In genomic region chr12:7970475-7971252, GRCh38 we compare ENCODE assay signal across 8 cellular contexts. TPM values are rescaled to one million over a fixed set of nuclear protein-coding genes. Genes with fewer than 3 reads are reported as not detected.
DNase-seq lines count a peak whose midpoint lies in the region; ATAC-seq and TF ChIP-seq lines count a peak whose summit lies in the region.

No MANE protein-coding gene starts in this region.

- DNase-seq in DMS53 (lab: John Stamatoyannopoulos, UW) (peak; percentile 76), IMR-90 (peak; percentile 94), SIG-M5 (lab: John Stamatoyannopoulos, UW) (peak; percentile 23), foreskin melanocyte (peak; percentile 97), non-pigmented ciliary epithelial cell (ENCODE audit: low read depth) (peak; percentile 67), substantia nigra (lab: John Stamatoyannopoulos, UW) (peak in 47 of 49 donors; percentile 6 to 91 (median 44))
- DNase-seq in activated naive CD4-positive, alpha-beta T cell (lab: John Stamatoyannopoulos, UW), result peak; percentile 57 to 78 (median 64)

- H4K8ac ChIP-seq in IMR-90 (ENCODE audit: low read depth in 2 of 2, low read length in 2 of 2), result peak overlapping the region; percentile 93 to 94

- ATAC-seq in GM21526 (IDR thresholded peaks at IDR 0.05; ENCODE audit: low FRiP score, unreplicated experiment) (peak; percentile 91), IMR-90 (ENCODE audit: low read depth) (peak; percentile 97)

- POLR2A ChIA-PET in IMR-90 (lab: Charles Lee; ENCODE audit: unreplicated experiment), result interaction anchor here (0.5 to 0.6 kb wide), 2 partner anchors 34 to 94 kb away, joined by 3 to 7 read pairs; no protein-coding TSS in a partner anchor

- WGBS in IMR-90 (ENCODE audit: extremely low coverage in 2 of 2, insufficient read length in 1 of 2), 2 experiments, result 1% methylated on average over 11 of the region's 49 CpGs; no CpG with 5 or more reads in 1 of the 2 experiments

- peaks cover 6% of the 10 kb centered on the region for H3K4me1 ChIP-seq in IMR-90 (ENCODE audit: control insufficient read depth, insufficient read depth, low read length)

- peak overlapping the region; percentile 96 for H3K18ac ChIP-seq in IMR-90 (ENCODE audit: low read depth, low read length)

- no peaks in the 10 kb centered on the region for H4K20me1 ChIP-seq in IMR-90 (ENCODE audit: insufficient read depth, low read length)

- peak overlapping the region; percentile 91 for H3K14ac ChIP-seq in IMR-90 (replicated peaks; ENCODE audit: low read depth, low read length)

- H3K79me1 ChIP-seq in IMR-90 (ENCODE audit: low read depth in 1 of 2, low read length in 2 of 2), result peaks cover 8% of the 10 kb centered on the region in 2 experiments; a peak in 3 of 4 replicates

- H3K9me3 ChIP-seq in IMR-90 (ENCODE audit: control insufficient read depth, insufficient read depth, low read length), result no peaks in the 10 kb centered on the region

- H2BK5ac ChIP-seq in IMR-90 (ENCODE audit: low read depth, low read length, poor library complexity, severe bottlenecking), result peak overlapping the region; percentile 96

- peak overlapping the region; percentile 99 for H2AK5ac ChIP-seq in IMR-90 (ENCODE audit: low read depth, low read length)

- CTCF ChIA-PET in IMR-90 (lab: Yijun Ruan, JAX), result interaction anchor here (1.6 to 2.0 kb wide), 2 partner anchors 9 to 37 kb away, joined by 5 to 6 read pairs; no protein-coding TSS in a partner anchor

- H2BK20ac ChIP-seq in IMR-90 (ENCODE audit: low read depth, low read length), result peak overlapping the region; percentile 86

- intact Hi-C loops in IMR-90 (cut with micrococcal nuclease), result loop anchor here (1.0 to 5.0 kb wide), 5 partner anchors 24 to 727 kb away; partner anchors contain the start of genes RIMKLB and SLC2A3

- TF ChIP-seq POLR2A in IMR-90 (IDR thresholded peaks at IDR 0.05; ENCODE audit: low read depth, low read length), result peak; percentile 72

- BruUV-seq in IMR-90 (replicated peaks; lab: Mats Ljungman, UMichigan), result no TSS peak

- H3K4me3 ChIP-seq in IMR-90 (ENCODE audit: insufficient read depth, low read depth, low read length), result peak overlapping the region; percentile 42

- H3K4ac ChIP-seq in IMR-90 (ENCODE audit: low read depth, low read length), result peak overlapping the region; percentile 97

- H3K36me3 ChIP-seq in IMR-90 (ENCODE audit: control insufficient read depth, insufficient read depth, low read length), result no peaks in the 10 kb centered on the region

- H2AFZ ChIP-seq in IMR-90 (replicated peaks; ENCODE audit: low read length, poor library complexity), result peak overlapping the region; percentile 92

- in situ Hi-C loops in IMR-90 (cut with MboI; ENCODE audit: low sequenced_read_pairs), result no loop called here

- H3K27ac ChIP-seq in IMR-90 (ENCODE audit: insufficient read depth, low read length), result peak overlapping the region; percentile 96
- H3K27ac ChIP-seq in substantia nigra (ENCODE audit: low read depth, low read length, poor library complexity, severe bottlenecking), result peak overlapping the region; percentile 10

- peak overlapping the region; percentile 94 for H4K91ac ChIP-seq in IMR-90 (ENCODE audit: insufficient read depth, low read depth, low read length)

- peak overlapping the region; percentile 98 for H3K23ac ChIP-seq in IMR-90 (ENCODE audit: low read depth, low read length)

- H3K9ac ChIP-seq in IMR-90 (ENCODE audit: low read depth, low read length), result peak overlapping the region; percentile 88

- peak overlapping the region; percentile 96 for H2AK9ac ChIP-seq in IMR-90 (replicated peaks; ENCODE audit: low read depth, low read length, poor library complexity)

- TF ChIP-seq RAD21 in IMR-90 (IDR thresholded peaks at IDR 0.05; ENCODE audit: low read length), result peak; percentile 22

- peak overlapping the region; percentile 91 for H2BK120ac ChIP-seq in IMR-90 (ENCODE audit: low read depth, low read length)

- H3K56ac ChIP-seq in IMR-90 (ENCODE audit: extremely low read depth, insufficient read depth, low read length), result peak overlapping the region; percentile 89

- H4K5ac ChIP-seq in IMR-90 (ENCODE audit: low read depth, low read length), result peak overlapping the region; percentile 93

- no peaks in the 10 kb centered on the region; the same call in 1 of the 2 replicates for H3K9me1 ChIP-seq in IMR-90 (ENCODE audit: insufficient read depth, low read length)

- dilution Hi-C loops in IMR-90 (cut with HindIII; ENCODE audit: low sequenced_read_pairs, unreplicated experiment), result no loop called here

- TF ChIP-seq CTCF in IMR-90 (conservative IDR thresholded peaks at IDR 0.05; ENCODE audit: low read depth, low read length), result no peak

- H3K27me3 ChIP-seq in IMR-90 (ENCODE audit: control insufficient read depth, insufficient read depth, low read length), result no peaks in the 10 kb centered on the region

- H3K4me2 ChIP-seq in IMR-90 (ENCODE audit: low read depth, low read length), result peak overlapping the region; percentile 89

- H2BK15ac ChIP-seq in IMR-90 (ENCODE audit: low read depth, low read length), result peak overlapping the region; percentile 100

TF ChIP-seq in IMR-90, 13 proteins besides CTCF, POLR2A, EP300 and RAD21:
- TF ChIP-seq NFE2L2 (IDR thresholded peaks at IDR 0.05; ENCODE audit: low read depth, low read length) (peak; percentile 3; the same call in 1 of the 2 replicates), CHD1 (IDR thresholded peaks at IDR 0.05; ENCODE audit: low read depth, low read length) (0 out of 2 replicates have a peak, but pooled peaks have one; percentile 67), MAZ (IDR thresholded peaks at IDR 0.05; ENCODE audit: borderline replicate concordance, low read depth, low read length) (peak; percentile 100), MXI1 (IDR thresholded peaks at IDR 0.05; ENCODE audit: borderline replicate concordance, low read depth, low read length) (peak; percentile 69), USF2 (IDR thresholded peaks at IDR 0.05; ENCODE audit: low read depth, low read length) (peak; percentile 47; the same call in 1 of the 2 replicates), SMC3 (IDR thresholded peaks at IDR 0.05; ENCODE audit: low read depth, low read length) (no peak; the same call in 1 of the 2 replicates), BHLHE40 (IDR thresholded peaks at IDR 0.05; ENCODE audit: low read depth, low read length) (peak; percentile 90), CEBPB (IDR thresholded peaks at IDR 0.05; ENCODE audit: low read depth, low read length) (no peak)

RNA-seq across cellular contexts. Expression of gene SLC2A3, which starts 34.7 kb away (rescaled TPM):
- total RNA-seq in IMR-90 (2012; rRNA removed), result 54.8 and 113 TPM in 2 replicates
- polyA plus RNA-seq in IMR-90 (2012; rRNA removed), result 38.2 and 46.1 TPM in 2 replicates
- 19.4 and 27.9 TPM in 2 replicates for polyA plus RNA-seq in IMR-90 (2012; cell fraction: cytosol; rRNA removed)
- polyA plus RNA-seq in IMR-90 (2012; cell fraction: nucleus; rRNA removed; ENCODE audit: low replicate concordance), result 44.9 and 179 TPM in 2 replicates

Comparison
In these comparisons a context has a peak if more than half of its experiments do, and no peak if none do; other contexts are left out.
1. Peak in every context shown above with its lines: DNase-seq, ATAC-seq, H3K4me3 ChIP-seq and H3K27ac ChIP-seq.
2. DNase-seq: peak in every context shown above with its lines; median percentile 97 in foreskin melanocyte; 94 in IMR-90; 76 in DMS53; 67 in non-pigmented ciliary epithelial cell; 64 in activated naive CD4-positive, alpha-beta T cell; 44 in substantia nigra; 23 in SIG-M5.